8 cellular contexts compared by ENCODE assay signal in genomic region chr14:71554959-71555612, GRCh38.
DNase-seq lines count a peak whose midpoint lies in the region; ATAC-seq and TF ChIP-seq lines count a peak whose summit lies in the region.

No MANE protein-coding gene starts in this region.

- TF ChIP-seq EP300 in suprapubic skin (IDR thresholded peaks at IDR 0.05): no peak

- no peaks in the 10 kb centered on the region for H3K36me3 Mint-ChIP-seq in CD4-positive, alpha-beta T cell (ENCODE audit: low read depth)
- H3K36me3 Mint-ChIP-seq in central memory CD8-positive, alpha-beta T cell (ENCODE audit: insufficient read depth): peaks cover 1% of the 10 kb centered on the region

- no peaks in the 10 kb centered on the region for H3K4me1 ChIP-seq in suprapubic skin

- no peak overlapping the region for H3K4me3 ChIP-seq in suprapubic skin

- CTCF ChIA-PET in CD4-positive, alpha-beta T cell (lab: Charles Lee): no interaction called here

- POLR2A ChIA-PET in CD4-positive, alpha-beta T cell (lab: Charles Lee): interaction anchor here (0.6 to 2.0 kb wide), 7 partner anchors 9 to 234 kb away, joined by 3 to 11 read pairs (median 3); no protein-coding TSS in a partner anchor

- peaks cover 75% of the 10 kb centered on the region for H3K4me1 Mint-ChIP-seq in CD4-positive, alpha-beta T cell (ENCODE audit: low read depth)
- H3K4me1 Mint-ChIP-seq in central memory CD8-positive, alpha-beta T cell: peaks cover 35% of the 10 kb centered on the region

- no peaks in the 10 kb centered on the region for H3K27me3 ChIP-seq in CD4-positive, alpha-beta T cell (ENCODE audit: control insufficient read depth, insufficient read depth, low read length)
- H3K27me3 ChIP-seq in suprapubic skin: no peaks in the 10 kb centered on the region

- DNase-seq in CD4-positive, alpha-beta T cell: no peak
- DNase-seq in central memory CD8-positive, alpha-beta T cell (ENCODE audit: low spot score in 2 of 2): no peak
- DNase-seq in GF-D8 (lab: John Stamatoyannopoulos, UW) (no peak), suprapubic skin (ENCODE audit: low spot score in 2 of 2) (no peak), NCI-H2029 treated with DMSO at 0.1 percent for 48 hours (lab: John Stamatoyannopoulos, UW) (no peak), SHP77 treated with DMSO at 0.1 percent for 48 hours (lab: John Stamatoyannopoulos, UW) (no peak)

- intact Hi-C loops in CD4-positive, alpha-beta T cell (cut with DNase I, micrococcal nuclease): loop anchor here in 1 of 2 experiments (2.0 kb wide), 1 partner anchor 234 kb away; the partner anchor contains the start of gene SIPA1L1

- peak overlapping the region; percentile 78 for H3K4me3 Mint-ChIP-seq in CD4-positive, alpha-beta T cell
- H3K4me3 Mint-ChIP-seq in central memory CD8-positive, alpha-beta T cell: peak overlapping the region; percentile 74

- no peaks in the 10 kb centered on the region for H3K9me3 ChIP-seq in CD4-positive, alpha-beta T cell (ENCODE audit: control insufficient read depth, low read length)
- no peaks in the 10 kb centered on the region for H3K9me3 ChIP-seq in suprapubic skin

- H3K27ac Mint-ChIP-seq in CD4-positive, alpha-beta T cell: peak overlapping the region; percentile 87
- peak overlapping the region; percentile 94 for H3K27ac Mint-ChIP-seq in central memory CD8-positive, alpha-beta T cell (ENCODE audit: low read depth)

- H3K27me3 Mint-ChIP-seq in CD4-positive, alpha-beta T cell: no peaks in the 10 kb centered on the region
- no peaks in the 10 kb centered on the region for H3K27me3 Mint-ChIP-seq in central memory CD8-positive, alpha-beta T cell

- TF ChIP-seq CTCF in CD4-positive, alpha-beta T cell (IDR thresholded peaks at IDR 0.05): no peak
- TF ChIP-seq CTCF in suprapubic skin (IDR thresholded peaks at IDR 0.05): no peak

- H3K9me3 Mint-ChIP-seq in CD4-positive, alpha-beta T cell: no peaks in the 10 kb centered on the region
- no peaks in the 10 kb centered on the region for H3K9me3 Mint-ChIP-seq in central memory CD8-positive, alpha-beta T cell

- no peaks in the 10 kb centered on the region for H3K36me3 ChIP-seq in suprapubic skin

- H3K27ac ChIP-seq in CD4-positive, alpha-beta T cell (ENCODE audit: low read depth, low read length): peak overlapping the region; percentile 77
- no peak overlapping the region for H3K27ac ChIP-seq in suprapubic skin

- TF ChIP-seq POLR2A in suprapubic skin (IDR thresholded peaks at IDR 0.05): no peak

- WGBS in suprapubic skin: 94% methylated on average over 2 of the region's 2 CpGs

- peak; percentile 10 for ATAC-seq in CD4-positive, alpha-beta T cell (ENCODE audit: poor library complexity)
- ATAC-seq in GM19463 (IDR thresholded peaks at IDR 0.05; ENCODE audit: unreplicated experiment) (peak; percentile 32), HG03342 (IDR thresholded peaks at IDR 0.05; ENCODE audit: unreplicated experiment) (peak; percentile 27)
- ATAC-seq in central memory CD8-positive, alpha-beta T cell (replicated peaks; ENCODE audit: extremely low read depth, poor library complexity, severe bottlenecking): no peak
